ENCODE assay signal across 38 cellular contexts in the genomic region with DNA sequence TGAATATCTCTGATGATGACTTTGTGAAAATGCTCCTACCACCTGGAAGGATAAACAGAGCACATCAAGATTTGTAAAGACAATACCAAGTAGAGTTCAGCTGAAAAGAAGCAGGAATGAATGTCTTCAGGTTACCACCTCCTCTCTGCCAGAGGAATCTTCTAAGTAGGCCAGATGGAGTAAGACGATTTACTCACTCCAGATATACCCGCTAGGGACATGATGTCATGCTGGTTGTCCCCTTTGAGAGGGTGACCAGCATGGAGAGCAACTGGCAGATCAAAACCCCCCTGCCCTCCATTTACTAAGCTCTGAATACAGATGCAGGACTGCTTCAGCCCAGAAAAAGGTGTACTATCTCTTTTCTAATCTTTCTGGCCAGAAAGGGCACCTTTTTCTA. TPM values are rescaled to one million over a fixed set of nuclear protein-coding genes. Genes with fewer than 3 reads are reported as not detected.
"Had no signal": no experiment of that assay in that cellular context is flagged by ENCODE, and none has a peak within 500 bp of the region (broad histone marks: within the 10 kb centered on the region; RNA-seq: fewer than 3 reads in every experiment).

No MANE protein-coding gene starts in this region.

- H3K27ac Mint-ChIP-seq: activated CD4-positive, alpha-beta memory T cell treated with anti-CD3 and anti-CD28 coated beads, Interleukin-2, amount 10 ng/mL, durations not matched to agents 7 days and 5 days; activated CD4-positive, alpha-beta T cell treated with anti-CD3 and anti-CD28 coated beads for 36 hours; activated CD4-positive, alpha-beta T cell treated with anti-CD3 and anti-CD28 coated beads, Interleukin-2, amount 10 ng/mL, durations not matched to agents 7 days and 5 days; activated CD8-positive, alpha-beta memory T cell treated with anti-CD3 and anti-CD28 coated beads, Interleukin-2, amount 10 ng/mL, durations not matched to agents 7 days and 5 days; activated CD8-positive, alpha-beta T cell treated with anti-CD3 and anti-CD28 coated beads, Interleukin-2, amount 10 ng/mL, durations not matched to agents 7 days and 5 days; activated naive CD4-positive, alpha-beta T cell treated with anti-CD3 and anti-CD28 coated beads, Interleukin-2, amount 10 ng/mL, durations not matched to agents 7 days and 5 days; activated naive CD4-positive, alpha-beta T cell treated with anti-CD3 and anti-CD28 coated beads, Interleukin-2, amount 50 U/mL, for 24 hours; activated naive CD8-positive, alpha-beta T cell; activated naive CD8-positive, alpha-beta T cell treated with anti-CD3 and anti-CD28 coated beads, Interleukin-2, amount 10 ng/mL, durations not matched to agents 7 days and 5 days; activated naive CD8-positive, alpha-beta T cell treated with anti-CD3 and anti-CD28 coated beads, Interleukin-2, amount 50 U/mL, for 24 hours; activated T-cell treated with anti-CD3 and anti-CD28 coated beads, Interleukin-2, amount 50 U/mL, for 24 hours; activated T-helper 2 cell treated with anti-CD3 and anti-CD28 coated beads, Interferon-gamma antibody, Interleukin-2, Interleukin-4, amounts not matched to agents 10 μg/mL and 5 μg/mL and 100 μg/mL, durations not matched to agents 14 hours and 24 hours and 36 hours; brain; T-helper 1 cell treated with Interleukin-12 subunit alpha and Interleukin-12 subunit beta and Interleukin-4 antibody, amounts not matched to agents 30 μg/mL and 1 μg/mL, for 36 hours; T-helper 2 cell treated with Interferon-gamma antibody and Interleukin-4, amounts not matched to agents 5 μg/mL and 100 μg/mL, for 36 hours; WTC11 had no signal

- H3K27me3 Mint-ChIP-seq: activated CD4-positive, alpha-beta memory T cell treated with anti-CD3 and anti-CD28 coated beads, Interleukin-2, amount 10 ng/mL, durations not matched to agents 7 days and 5 days; activated CD4-positive, alpha-beta T cell treated with anti-CD3 and anti-CD28 coated beads for 36 hours; activated CD4-positive, alpha-beta T cell treated with anti-CD3 and anti-CD28 coated beads, Interleukin-2, amount 10 ng/mL, durations not matched to agents 7 days and 5 days; activated CD8-positive, alpha-beta memory T cell treated with anti-CD3 and anti-CD28 coated beads, Interleukin-2, amount 10 ng/mL, durations not matched to agents 7 days and 5 days; activated naive CD4-positive, alpha-beta T cell treated with anti-CD3 and anti-CD28 coated beads, Interleukin-2, amount 10 ng/mL, durations not matched to agents 7 days and 5 days; activated naive CD8-positive, alpha-beta T cell treated with anti-CD3 and anti-CD28 coated beads, Interleukin-2, amount 10 ng/mL, durations not matched to agents 7 days and 5 days; brain had no signal

- H3K9me3 Mint-ChIP-seq: activated CD4-positive, alpha-beta memory T cell treated with anti-CD3 and anti-CD28 coated beads, Interleukin-2, amount 10 ng/mL, durations not matched to agents 7 days and 5 days; activated naive CD8-positive, alpha-beta T cell treated with anti-CD3 and anti-CD28 coated beads, Interleukin-2, amount 10 ng/mL, durations not matched to agents 7 days and 5 days; activated T-helper 2 cell treated with anti-CD3 and anti-CD28 coated beads, Interferon-gamma antibody, Interleukin-2, Interleukin-4, amounts not matched to agents 10 μg/mL and 5 μg/mL and 100 μg/mL, durations not matched to agents 14 hours and 24 hours and 36 hours; central memory CD8-positive, alpha-beta T cell; T-helper 1 cell treated with Interleukin-12 subunit alpha and Interleukin-12 subunit beta and Interleukin-4 antibody, amounts not matched to agents 30 μg/mL and 1 μg/mL, for 36 hours; T-helper 2 cell treated with Interferon-gamma antibody and Interleukin-4, amounts not matched to agents 5 μg/mL and 100 μg/mL, for 36 hours had no signal

- H3K4me3 Mint-ChIP-seq: activated CD4-positive, alpha-beta memory T cell treated with anti-CD3 and anti-CD28 coated beads, Interleukin-2, amount 10 ng/mL, durations not matched to agents 7 days and 5 days; activated CD4-positive, alpha-beta T cell treated with anti-CD3 and anti-CD28 coated beads for 36 hours; activated CD4-positive, alpha-beta T cell treated with anti-CD3 and anti-CD28 coated beads, Interleukin-2, amount 10 ng/mL, durations not matched to agents 7 days and 5 days; activated CD8-positive, alpha-beta memory T cell treated with anti-CD3 and anti-CD28 coated beads, Interleukin-2, amount 10 ng/mL, durations not matched to agents 7 days and 5 days; activated CD8-positive, alpha-beta T cell treated with anti-CD3 and anti-CD28 coated beads, Interleukin-2, amount 10 ng/mL, durations not matched to agents 7 days and 5 days; activated naive CD4-positive, alpha-beta T cell treated with anti-CD3 and anti-CD28 coated beads, Interleukin-2, amount 10 ng/mL, durations not matched to agents 7 days and 5 days; activated naive CD4-positive, alpha-beta T cell treated with anti-CD3 and anti-CD28 coated beads, Interleukin-2, amount 50 U/mL, for 24 hours; activated naive CD8-positive, alpha-beta T cell; activated naive CD8-positive, alpha-beta T cell treated with anti-CD3 and anti-CD28 coated beads, Interleukin-2, amount 10 ng/mL, durations not matched to agents 7 days and 5 days; activated naive CD8-positive, alpha-beta T cell treated with anti-CD3 and anti-CD28 coated beads, Interleukin-2, amount 50 U/mL, for 24 hours; activated T-cell treated with anti-CD3 and anti-CD28 coated beads, Interleukin-2, amount 50 U/mL, for 24 hours; brain; central memory CD8-positive, alpha-beta T cell; T-helper 1 cell treated with Interleukin-12 subunit alpha and Interleukin-12 subunit beta and Interleukin-4 antibody, amounts not matched to agents 30 μg/mL and 1 μg/mL, for 36 hours; T-helper 2 cell treated with Interferon-gamma antibody and Interleukin-4, amounts not matched to agents 5 μg/mL and 100 μg/mL, for 36 hours; WTC11 had no signal

- H3K36me3 ChIP-seq: ascending aorta, cardiac muscle cell had no signal

- H3K9me3 ChIP-seq: ascending aorta had no signal

- H3K27me3 ChIP-seq: ascending aorta, cardiac muscle cell had no signal

- H3K4me1 Mint-ChIP-seq: activated CD4-positive, alpha-beta memory T cell treated with anti-CD3 and anti-CD28 coated beads, Interleukin-2, amount 10 ng/mL, durations not matched to agents 7 days and 5 days; activated CD4-positive, alpha-beta T cell treated with anti-CD3 and anti-CD28 coated beads for 36 hours; activated CD4-positive, alpha-beta T cell treated with anti-CD3 and anti-CD28 coated beads, Interleukin-2, amount 10 ng/mL, durations not matched to agents 7 days and 5 days; activated CD8-positive, alpha-beta memory T cell treated with anti-CD3 and anti-CD28 coated beads, Interleukin-2, amount 10 ng/mL, durations not matched to agents 7 days and 5 days; activated naive CD4-positive, alpha-beta T cell treated with anti-CD3 and anti-CD28 coated beads, Interleukin-2, amount 10 ng/mL, durations not matched to agents 7 days and 5 days; activated naive CD4-positive, alpha-beta T cell treated with anti-CD3 and anti-CD28 coated beads, Interleukin-2, amount 50 U/mL, for 24 hours; activated naive CD8-positive, alpha-beta T cell treated with anti-CD3 and anti-CD28 coated beads, Interleukin-2, amount 10 ng/mL, durations not matched to agents 7 days and 5 days; activated naive CD8-positive, alpha-beta T cell treated with anti-CD3 and anti-CD28 coated beads, Interleukin-2, amount 50 U/mL, for 24 hours; central memory CD8-positive, alpha-beta T cell had no signal

- H3K27ac ChIP-seq: ascending aorta, cardiac muscle cell, VCaP had no signal

- DNase-seq: activated CD4-positive, alpha-beta memory T cell treated with anti-CD3 and anti-CD28 coated beads, Interleukin-2, amount 10 ng/mL, durations not matched to agents 7 days and 5 days; activated CD4-positive, alpha-beta T cell treated with anti-CD3 and anti-CD28 coated beads for 1 hour; activated CD4-positive, alpha-beta T cell treated with anti-CD3 and anti-CD28 coated beads for 36 hours; activated CD4-positive, alpha-beta T cell treated with anti-CD3 and anti-CD28 coated beads for 48 hours; activated CD4-positive, alpha-beta T cell treated with anti-CD3 and anti-CD28 coated beads, Interleukin-2, amount 10 ng/mL, durations not matched to agents 7 days and 5 days; activated CD4-positive, alpha-beta T cell treated with anti-CD3 and anti-CD28 coated beads, Interleukin-2, amount 50 U/mL, for 48 hours; activated CD4-positive, CD25-positive, alpha-beta regulatory T cell; activated CD8-positive, alpha-beta memory T cell treated with anti-CD3 and anti-CD28 coated beads for 24 hours; activated CD8-positive, alpha-beta memory T cell treated with anti-CD3 and anti-CD28 coated beads, Interleukin-2, amount 10 ng/mL, durations not matched to agents 7 days and 5 days; activated CD8-positive, alpha-beta memory T cell treated with anti-CD3 and anti-CD28 coated beads, Interleukin-2, amount 50 U/mL, for 48 hours; activated CD8-positive, alpha-beta T cell treated with anti-CD3 and anti-CD28 coated beads, Interleukin-2, amount 10 ng/mL, durations not matched to agents 7 days and 5 days; activated effector memory CD4-positive, alpha-beta T cell treated with Interleukin-2 at 50 U/mL for 16 hours; activated gamma-delta T cell; activated naive CD4-positive, alpha-beta T cell treated with anti-CD3 and anti-CD28 coated beads, Interleukin-2, amount 10 ng/mL, durations not matched to agents 7 days and 5 days; activated naive CD4-positive, alpha-beta T cell treated with Interleukin-2 at 50 U/mL for 16 hours; activated naive CD8-positive, alpha-beta T cell treated with anti-CD3 and anti-CD28 coated beads, Interleukin-2, amount 10 ng/mL, durations not matched to agents 7 days and 5 days; activated naive CD8-positive, alpha-beta T cell treated with anti-CD3 and anti-CD28 coated beads, Interleukin-2, amount 50 U/mL, for 24 hours; activated T-cell treated with anti-CD3 and anti-CD28 coated beads, Interleukin-2, amount 50 U/mL, for 24 hours; activated T-cell treated with anti-CD3 and anti-CD28 coated beads, Interleukin-2, amount 50 U/mL, for 48 hours; amygdala; anterior cingulate cortex; caudate nucleus; cerebellar nuclear complex; T-helper 1 cell; T-helper 2 cell; T-helper 9 cell had no signal

- H3K4me1 ChIP-seq: ascending aorta had no signal

- H3K36me3 Mint-ChIP-seq: activated CD8-positive, alpha-beta memory T cell treated with anti-CD3 and anti-CD28 coated beads, Interleukin-2, amount 10 ng/mL, durations not matched to agents 7 days and 5 days; activated naive CD4-positive, alpha-beta T cell treated with anti-CD3 and anti-CD28 coated beads, Interleukin-2, amount 10 ng/mL, durations not matched to agents 7 days and 5 days; activated naive CD4-positive, alpha-beta T cell treated with anti-CD3 and anti-CD28 coated beads, Interleukin-2, amount 50 U/mL, for 24 hours; activated naive CD8-positive, alpha-beta T cell; activated naive CD8-positive, alpha-beta T cell treated with anti-CD3 and anti-CD28 coated beads, Interleukin-2, amount 10 ng/mL, durations not matched to agents 7 days and 5 days had no signal

- ATAC-seq: activated CD4-positive, alpha-beta T cell treated with anti-CD3 and anti-CD28 coated beads for 36 hours; activated CD4-positive, CD25-positive, alpha-beta regulatory T cell treated with anti-CD3 and anti-CD28 coated beads, Interleukin-2, amount 50 U/mL, for 24 hours; activated CD8-positive, alpha-beta memory T cell treated with anti-CD3 and anti-CD28 coated beads, Interleukin-2, amount 10 ng/mL, durations not matched to agents 7 days and 5 days; activated CD8-positive, alpha-beta T cell treated with anti-CD3 and anti-CD28 coated beads, Interleukin-2, amount 10 ng/mL, durations not matched to agents 7 days and 5 days; activated naive CD8-positive, alpha-beta T cell treated with anti-CD3 and anti-CD28 coated beads, Interleukin-2, amount 50 U/mL, for 24 hours; WTC11 had no signal

- H3K4me3 ChIP-seq: ascending aorta, cardiac muscle cell had no signal

RNA-seq across cellular contexts. Expression of gene HSPB8, which starts 39.3 kb away (rescaled TPM):
- total RNA-seq: activated CD4-positive, alpha-beta memory T cell treated with anti-CD3 and anti-CD28 coated beads, Interleukin-2, amount 10 ng/mL, durations not matched to agents 7 days and 5 days; activated CD4-positive, alpha-beta T cell treated with anti-CD3 and anti-CD28 coated beads for 36 hours; activated CD4-positive, alpha-beta T cell treated with anti-CD3 and anti-CD28 coated beads, Interleukin-2, amount 10 ng/mL, durations not matched to agents 7 days and 5 days; activated CD8-positive, alpha-beta memory T cell treated with anti-CD3 and anti-CD28 coated beads, Interleukin-2, amount 10 ng/mL, durations not matched to agents 7 days and 5 days; activated CD8-positive, alpha-beta T cell treated with anti-CD3 and anti-CD28 coated beads, Interleukin-2, amount 10 ng/mL, durations not matched to agents 7 days and 5 days; activated naive CD8-positive, alpha-beta T cell treated with anti-CD3 and anti-CD28 coated beads, Interleukin-2, amount 10 ng/mL, durations not matched to agents 7 days and 5 days; activated T-helper 2 cell treated with anti-CD3 and anti-CD28 coated beads, Interferon-gamma antibody, Interleukin-2, Interleukin-4, amounts not matched to agents 10 μg/mL and 5 μg/mL and 100 μg/mL, durations not matched to agents 14 hours and 24 hours and 36 hours had no signal
